8 cellular contexts compared by ENCODE assay signal in genomic region chr1:22053861-22054770, GRCh38. TPM values are rescaled to one million over a fixed set of nuclear protein-coding genes. Genes with fewer than 3 reads are reported as not detected.
DNase-seq lines count a peak whose midpoint lies in the region; ATAC-seq and TF ChIP-seq lines count a peak whose summit lies in the region.

No MANE protein-coding gene starts in this region.

- ATAC-seq in heart right ventricle (no peak), right lobe of liver (no peak), upper lobe of right lung (no peak)

- TF ChIP-seq CTCF in heart right ventricle (IDR thresholded peaks at IDR 0.05): no peak
- no peak for TF ChIP-seq CTCF in adrenal gland (IDR thresholded peaks at IDR 0.05)
- no peak for TF ChIP-seq CTCF in right lobe of liver (IDR thresholded peaks at IDR 0.05)
- no peak for TF ChIP-seq CTCF in upper lobe of right lung (IDR thresholded peaks at IDR 0.05)

- no peak for TF ChIP-seq POLR2A in adrenal gland (IDR thresholded peaks at IDR 0.05)
- TF ChIP-seq POLR2A in right lobe of liver (IDR thresholded peaks at IDR 0.05): no peak

- WGBS in heart right ventricle, 2 donors: 45 to 55% methylated on average over 19 of the region's 19 CpGs
- WGBS in adrenal gland, 4 donors: 40 to 50% (median 47%) methylated on average over 19 of the region's 19 CpGs
- WGBS in right lobe of liver (ENCODE audit: insufficient coverage, low coverage, low lambda C conversion rate, missing lambda C conversion rate): 26% methylated on average over 15 of the region's 19 CpGs

- H3K9me3 ChIP-seq in heart right ventricle: no peaks in the 10 kb centered on the region
- no peaks in the 10 kb centered on the region for H3K9me3 ChIP-seq in adrenal gland (replicated peaks in 1 of 3)
- no peaks in the 10 kb centered on the region for H3K9me3 ChIP-seq in right lobe of liver
- H3K9me3 ChIP-seq in upper lobe of right lung: no peaks in the 10 kb centered on the region

- no peak for DNase-seq in heart right ventricle
- no peak for DNase-seq in cardiac septum (ENCODE audit: low spot score)
- no peak for DNase-seq in adrenal gland
- DNase-seq in right lobe of liver: no peak
- DNase-seq in upper lobe of right lung: no peak
- no peak for DNase-seq in mesenteric fat pad (ENCODE audit: low spot score)
- DNase-seq in SW 1271 (lab: John Stamatoyannopoulos, UW): no peak
- no peak for DNase-seq in Ammon's horn (ENCODE audit: low spot score)

- H3K27me3 ChIP-seq in heart right ventricle (no peaks in the 10 kb centered on the region), adrenal gland (no peaks in the 10 kb centered on the region), right lobe of liver (no peaks in the 10 kb centered on the region), upper lobe of right lung (no peaks in the 10 kb centered on the region)

- H3K27ac ChIP-seq in heart right ventricle (peak overlapping the region; percentile 94 to 100 (median 99)), adrenal gland (peak overlapping the region; percentile 51 to 100 (median 99)), right lobe of liver (peak overlapping the region; percentile 91 to 99 (median 94)), upper lobe of right lung (peak overlapping the region; percentile 98)

- H3K36me3 ChIP-seq in heart right ventricle: peaks cover 0 to 30% (median 0%) of the 10 kb centered on the region in 9 donors
- peaks cover 0 to 4% of the 10 kb centered on the region in 2 donors for H3K36me3 ChIP-seq in adrenal gland (replicated peaks in 1 of 2)
- H3K36me3 ChIP-seq in right lobe of liver: no peaks in the 10 kb centered on the region
- H3K36me3 ChIP-seq in upper lobe of right lung: peaks cover 11% of the 10 kb centered on the region

- H3K4me3 ChIP-seq in heart right ventricle (peak overlapping the region; percentile 63 to 90 (median 73)), adrenal gland (peak overlapping the region in 3 of 4 donors; percentile 81 to 100 (median 84)), right lobe of liver (peak overlapping the region; percentile 87 to 89 (median 87)), upper lobe of right lung (peak overlapping the region; percentile 89)

- H3K4me1 ChIP-seq in heart right ventricle: peaks cover 3 to 62% (median 54%) of the 10 kb centered on the region in 9 donors
- peaks cover 25 to 49% of the 10 kb centered on the region in 2 donors for H3K4me1 ChIP-seq in adrenal gland (replicated peaks in 1 of 2)
- H3K4me1 ChIP-seq in right lobe of liver: peaks cover 0 to 32% (median 16%) of the 10 kb centered on the region in 4 donors
- peaks cover 51% of the 10 kb centered on the region for H3K4me1 ChIP-seq in upper lobe of right lung

- intact Hi-C loops in heart right ventricle (cut with DNase I) (loop anchor here in 1 of 10 donors (2.0 kb wide), 1 partner anchor 29 kb away; no protein-coding TSS in a partner anchor), cardiac septum (cut with DNase I) (no loop called here), adrenal gland (cut with DNase I) (no loop called here), right lobe of liver (cut with DNase I) (no loop called here), upper lobe of right lung (cut with DNase I) (no loop called here)

RNA-seq across cellular contexts. Expression of gene CDC42, which starts 1.6 kb away (rescaled TPM):
- total RNA-seq in heart right ventricle: 100 to 1,000 TPM; 139 to 259 (median 174) TPM
- 100 to 1,000 TPM in 1 of 2 donors, 10 to 100 TPM in 1; 68.7 to 137 TPM for polyA plus RNA-seq in heart right ventricle
- total RNA-seq in cardiac septum: 164 TPM
- total RNA-seq in adrenal gland: 100 to 1,000 TPM; 150 to 240 (median 215) TPM
- polyA plus RNA-seq in adrenal gland: 100 to 1,000 TPM in 1 of 3 donors, 10 to 100 TPM in 2; 69.6 to 279 (median 79.1) TPM
- total RNA-seq in right lobe of liver: 100 to 1,000 TPM in 3 of 6 experiments, 10 to 100 TPM in 3; 74.4 to 128 (median 95.9) TPM
- 234 TPM for total RNA-seq in upper lobe of right lung
- 270 TPM for total RNA-seq in mesenteric fat pad

RNA-seq across cellular contexts. Expression of gene CELA3A, which starts 52.7 kb away (rescaled TPM):
- total RNA-seq in heart right ventricle (1 to 10 TPM in 7 of 10 donors, not detected in 3; 2.9 to 4.6 (median 3.8) TPM), cardiac septum (not detected), adrenal gland (1 to 10 TPM in 3 of 8 donors, not detected in 5; 3.1 to 9.4 (median 9.0) TPM), right lobe of liver (under 1 TPM in 1 of 6 experiments, not detected in 5; 0.22 TPM), upper lobe of right lung (not detected), mesenteric fat pad (4.1 TPM)
- polyA plus RNA-seq in heart right ventricle (under 1 TPM in 1 of 2 donors, not detected in 1; 0.58 TPM), adrenal gland (1 to 10 TPM in 2 of 3 donors, not detected in 1; 1.6 to 2.3 TPM)
